In genomic region chr7:45677311-45677900, GRCh38 we compare ENCODE assay signal across 20 cellular contexts.
DNase-seq lines count a peak whose midpoint lies in the region; ATAC-seq lines count a peak whose summit lies in the region.
"Had no signal": no experiment of that assay in that cellular context is flagged by ENCODE, and none has a peak within 500 bp of the region (broad histone marks: within the 10 kb centered on the region; RNA-seq: fewer than 3 reads in every experiment).

No MANE protein-coding gene starts in this region.

- peak; percentile 19 for DNase-seq in A172 (ENCODE audit: low spot score)
- peak; percentile 58 for DNase-seq in LoVo (ENCODE audit: low spot score)
- peak; percentile 6 for DNase-seq in ecto neural progenitor cell (ENCODE audit: low spot score)
- peak; percentile 1 for DNase-seq in sciatic nerve (ENCODE audit: low spot score)
- DNase-seq in SIG-M5 (lab: John Stamatoyannopoulos, UW): no peak
- no peak for DNase-seq in NCI-H1092 treated with DMSO at 0.1 percent for 48 hours (lab: John Stamatoyannopoulos, UW)
- DNase-seq in ureter (ENCODE audit: low spot score): no peak
- DNase-seq: C1 segment of cervical spinal cord; CD4-positive, alpha-beta memory T cell; COR-L47; DMS53; H9; IMR-90; NCI-H1105; NCI-H1436 treated with DMSO at 0.1 percent for 48 hours; NCI-H2029; NCI-H446; NCI-H524 treated with DMSO at 0.1 percent for 48 hours; NCI-H774 had no signal

- intact Hi-C loops in sciatic nerve (cut with DNase I): no loop called here

- no peak for ATAC-seq in sciatic nerve
- ATAC-seq: GM23338 had no signal

Comparison
In these comparisons a context has a peak if more than half of its experiments do, and no peak if none do; other contexts are left out.
1. DNase-seq: peak in A172 (single experiment), LoVo (single experiment), ecto neural progenitor cell (single experiment) and sciatic nerve (single experiment); none in SIG-M5 (single experiment), NCI-H1092 treated with DMSO at 0.1 percent for 48 hours (single experiment) and ureter (single experiment).